Comparison of ENCODE assay signal across 19 cellular contexts in the genomic region with DNA sequence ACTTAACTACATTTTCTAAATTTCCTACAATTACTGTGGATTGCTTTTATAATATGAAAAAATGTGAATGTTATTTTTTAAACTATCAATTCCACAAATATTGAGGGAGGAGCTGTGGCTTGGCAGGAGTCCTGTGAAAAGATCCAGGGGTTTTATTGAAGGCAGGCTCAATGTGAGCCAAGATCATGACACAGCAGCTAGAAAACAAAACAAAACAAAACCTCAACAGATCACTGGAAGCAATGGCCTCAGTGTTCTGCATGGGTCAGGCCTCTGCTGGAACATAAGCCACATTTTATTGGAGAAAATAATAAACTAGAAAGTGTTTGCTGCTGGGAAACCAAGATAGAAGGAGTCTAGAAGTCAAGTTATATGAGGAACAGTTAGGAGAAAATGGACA. TPM values are rescaled to one million over a fixed set of nuclear protein-coding genes. Genes with fewer than 3 reads are reported as not detected.
DNase-seq lines count a peak whose midpoint lies in the region; ATAC-seq, FAIRE-seq and TF ChIP-seq lines count a peak whose summit lies in the region.
"Had no signal": no experiment of that assay in that cellular context is flagged by ENCODE, and none has a peak within 500 bp of the region (broad histone marks: within the 10 kb centered on the region; RNA-seq: fewer than 3 reads in every experiment).

No MANE protein-coding gene starts in this region.

- TF ChIP-seq POLR2A in HepG2 (IDR thresholded peaks at IDR 0.05; ENCODE audit: insufficient read depth in 1 of 2, low read depth in 2 of 2, low read length in 2 of 2) (no peak), GM18505 (IDR thresholded peaks at IDR 0.05; ENCODE audit: borderline replicate concordance, extremely low read depth, insufficient read depth, insufficient read length) (no peak)

- no peak overlapping the region for H3K4me3 ChIP-seq in liver (ENCODE audit: low read depth in 1 of 3, low read length in 3 of 3)
- no peak overlapping the region for H3K4me3 ChIP-seq in HepG2 (replicated peaks in 1 of 3; ENCODE audit: insufficient read depth in 1 of 3, low read depth in 2 of 3, low read length in 3 of 3)
- no peak overlapping the region for H3K4me3 ChIP-seq in pancreas
- H3K4me3 ChIP-seq: spleen had no signal

- intact Hi-C loops in HepG2 (cut with micrococcal nuclease; ENCODE audit: unreplicated experiment) (no loop called here), Right ventricle myocardium superior (cut with DNase I) (no loop called here), pancreas (cut with DNase I) (no loop called here)

- no peak overlapping the region for H2AFZ ChIP-seq in HepG2 (ENCODE audit: low read length)

- H3K27ac ChIP-seq in liver (ENCODE audit: low read depth in 1 of 2, low read length in 2 of 2) (peak overlapping the region in 1 of 2 donors; percentile 42), HepG2 (ENCODE audit: extremely low read length, insufficient read depth, low read length) (no peak overlapping the region), pancreas (peak overlapping the region in 2 of 4 donors; percentile 3 to 43)

- DNase-seq in HepG2 (ENCODE audit: low spot score), result no peak
- no peak for DNase-seq in Right ventricle myocardium superior
- DNase-seq in pancreas, result peak in 1 of 6 donors; percentile 28
- DNase-seq: activated CD4-positive, CD25-positive, alpha-beta regulatory T cell; effector CD8-positive, alpha-beta T cell; GDM1; IMR-90; left colon; NCI-H2107; spleen; stimulated activated naive CD4-positive, alpha-beta T cell had no signal

- H3K4me2 ChIP-seq in HepG2 (ENCODE audit: low read depth, low read length), result no peak overlapping the region

- peaks cover 6 to 33% (median 30%) of the 10 kb centered on the region in 4 donors for H3K4me1 ChIP-seq in liver (ENCODE audit: control insufficient read depth in 4 of 4, insufficient read depth in 4 of 4, low read length in 3 of 4)
- H3K4me1 ChIP-seq in HepG2 (ENCODE audit: insufficient read depth, low read length), result no peaks in the 10 kb centered on the region
- peaks cover 17 to 25% (median 23%) of the 10 kb centered on the region in 3 donors for H3K4me1 ChIP-seq in pancreas
- H3K4me1 ChIP-seq: spleen had no signal

- no peaks in the 10 kb centered on the region for H4K20me1 ChIP-seq in HepG2 (ENCODE audit: insufficient read depth, low read length)

- TF ChIP-seq EP300 in HepG2 (IDR thresholded peaks at IDR 0.05; ENCODE audit: low read depth in 2 of 2, low read length in 2 of 2), result no peak
- TF ChIP-seq EP300 in HepG2 (CRISPR knock-in tag; IDR thresholded peaks at IDR 0.05; ENCODE audit: borderline replicate concordance), result no peak

- TF ChIP-seq RAD21 in liver (IDR thresholded peaks at IDR 0.05) (peak in 1 of 2 donors; percentile 35), HepG2 (CRISPR knock-in tag; IDR thresholded peaks at IDR 0.05) (no peak)

- H3K9me3 ChIP-seq in liver (ENCODE audit: control insufficient read depth in 4 of 4, low read length in 3 of 4) (no peaks in the 10 kb centered on the region), HepG2 (ENCODE audit: low read length) (no peaks in the 10 kb centered on the region), pancreas (no peaks in the 10 kb centered on the region)
- H3K9me3 ChIP-seq: spleen had no signal

- H3K27me3 ChIP-seq in liver (ENCODE audit: control insufficient read depth in 4 of 4, insufficient read depth in 4 of 4, low read length in 3 of 4), result no peaks in the 10 kb centered on the region
- H3K27me3 ChIP-seq in HepG2 (ENCODE audit: control insufficient read depth in 1 of 2, insufficient read depth in 2 of 2, low read length in 2 of 2), result no peaks in the 10 kb centered on the region
- H3K27me3 ChIP-seq in pancreas, result no peaks in the 10 kb centered on the region
- H3K27me3 ChIP-seq: spleen had no signal

- no peak for TF ChIP-seq CTCF in liver (IDR thresholded peaks at IDR 0.05; ENCODE audit: low read depth, low read length, missing input control)
- no peak for TF ChIP-seq CTCF in HepG2 (CRISPR knock-in tag; IDR thresholded peaks at IDR 0.05)
- TF ChIP-seq CTCF in pancreas (IDR thresholded peaks at IDR 0.05), result no peak

- CTCF ChIA-PET in HepG2 (lab: Yijun Ruan, JAX; ENCODE audit: low intra/inter-chr PET ratio, low total read pairs), result no interaction called here

- H3K9ac ChIP-seq in liver (ENCODE audit: low read depth in 1 of 2, low read length in 2 of 2) (no peak overlapping the region), HepG2 (ENCODE audit: insufficient read depth, low read depth, low read length) (no peak overlapping the region)

- FAIRE-seq in HepG2 (lab: Jason Lieb, UNC), result no peak
- FAIRE-seq in pancreas (lab: Jason Lieb, UNC), result no peak
- FAIRE-seq: GM19239 had no signal

- no peaks in the 10 kb centered on the region for H3K36me3 ChIP-seq in liver (ENCODE audit: control insufficient read depth in 4 of 4, insufficient read depth in 3 of 4, low read depth in 1 of 4, low read length in 3 of 4)
- no peaks in the 10 kb centered on the region for H3K36me3 ChIP-seq in HepG2 (replicated peaks in 1 of 2; ENCODE audit: control insufficient read depth in 1 of 2, insufficient read depth in 2 of 2, low read length in 2 of 2)
- no peaks in the 10 kb centered on the region for H3K36me3 ChIP-seq in pancreas
- H3K36me3 ChIP-seq: spleen had no signal

- ATAC-seq in HepG2 (no peak), Right ventricle myocardium superior (ENCODE audit: poor library complexity) (peak; percentile 41), pancreas (peak in 3 of 4 donors; percentile 49 to 64 (median 63)), HG03460 (IDR thresholded peaks at IDR 0.05; ENCODE audit: unreplicated experiment) (no peak), HG03432 (IDR thresholded peaks at IDR 0.05; ENCODE audit: unreplicated experiment) (no peak), HG02870 (IDR thresholded peaks at IDR 0.05; ENCODE audit: unreplicated experiment) (no peak), GM18505 (IDR thresholded peaks at IDR 0.05; ENCODE audit: unreplicated experiment) (no peak)
- ATAC-seq: activated T-helper 17 cell treated with anti-CD3 and anti-CD28 coated beads, Interleukin-2, amount 50 U/mL, for 72 hours; left colon had no signal

- H3K79me2 ChIP-seq in HepG2 (ENCODE audit: insufficient read depth, low read length), result no peaks in the 10 kb centered on the region

- no TSS peak for BruUV-seq in HepG2 (replicated peaks; lab: Mats Ljungman, UMichigan)

- in situ Hi-C loops in HepG2 (cut with HindIII; ENCODE audit: extremely low pct_ligation_motif_present, low pct_unique_long_range_greater_than_20kb), result no loop called here

- POLR2A ChIA-PET in HepG2 (lab: Yijun Ruan, JAX), result no interaction called here

TF ChIP-seq in liver, 16 proteins besides CTCF, POLR2A, EP300 and RAD21 (continues in another document):
- TF ChIP-seq JUND (IDR thresholded peaks at IDR 0.05) (peak in 1 of 2 donors; percentile 8), YY1 (IDR thresholded peaks at IDR 0.05) (peak; percentile 47), HNF4A (conservative IDR thresholded peaks at IDR 0.05) (no peak), RXRA (IDR thresholded peaks at IDR 0.05) (peak; percentile 25 to 59)

TF ChIP-seq in HepG2, 621 proteins besides CTCF, POLR2A, EP300 and RAD21:
- no peak for TF ChIP-seq IKZF4 (CRISPR knock-in tag; IDR thresholded peaks at IDR 0.05; ENCODE audit: borderline replicate concordance, low read depth, not compliant biosample characterization)
- TF ChIP-seq, protein P1, sequence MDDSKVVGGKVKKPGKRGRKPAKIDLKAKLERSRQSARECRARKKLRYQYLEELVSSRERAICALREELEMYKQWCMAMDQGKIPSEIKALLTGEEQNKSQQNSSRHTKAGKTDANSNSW (CRISPR knock-in tag; IDR thresholded peaks at IDR 0.05; ENCODE audit: borderline replicate concordance), result no peak

RNA-seq across cellular contexts. Expression of a gene that starts 19.4 kb away (rescaled TPM):
- total RNA-seq in liver (1 to 10 TPM in 1 of 2 donors, under 1 TPM in 1; 0.19 to 8.2 TPM), HepG2 (2016; rRNA removed; fragmentation: Illumina TruSeq; extraction: Trizol) (not detected in 2 replicates), Right ventricle myocardium superior (258 TPM), pancreas (1 to 10 TPM; 1.7 to 7.4 (median 3.3) TPM)
- polyA plus RNA-seq in liver (1 to 10 TPM; 2.1 to 2.8 TPM), HepG2 (2011; rRNA removed) (not detected in 2 replicates), pancreas (10 to 100 TPM in 1 of 2 donors, 1 to 10 TPM in 1; 2.9 to 19.0 TPM)
- not detected in 2 replicates for total RNA-seq in HepG2 (2016; cell fraction: cytosol; rRNA removed; fragmentation: Illumina TruSeq; extraction: Trizol; ENCODE audit: low read depth)
- total RNA-seq in HepG2 (2016; cell fraction: insoluble cytoplasmic fraction; rRNA removed; fragmentation: Illumina TruSeq; extraction: Trizol), result not detected in 2 replicates
- not detected in 2 replicates for total RNA-seq in HepG2 (2016; cell fraction: membrane; rRNA removed; fragmentation: Illumina TruSeq; extraction: Trizol)
- total RNA-seq in HepG2 (2016; cell fraction: nucleus; rRNA removed; fragmentation: Illumina TruSeq; extraction: Trizol), result not detected in 2 replicates
- not detected in 2 replicates for polyA plus RNA-seq in HepG2 (2011; cell fraction: cytosol; rRNA removed)
- polyA plus RNA-seq in HepG2 (2011; cell fraction: nucleus; rRNA removed), result not detected in 2 replicates
- not detected in 2 replicates for polyA plus RNA-seq in HepG2 (2012)
- not detected in 2 replicates for polyA plus RNA-seq in HepG2 (2016; cell fraction: cytosol; fragmentation: Illumina TruSeq; extraction: Trizol; ENCODE audit: low read depth)
- not detected in 2 replicates for polyA plus RNA-seq in HepG2 (2016; cell fraction: insoluble cytoplasmic fraction; fragmentation: Illumina TruSeq; extraction: Trizol; ENCODE audit: low read depth)
- not detected in 2 replicates for polyA plus RNA-seq in HepG2 (2016; cell fraction: membrane; fragmentation: Illumina TruSeq; extraction: Trizol; ENCODE audit: low read depth)
- polyA plus RNA-seq in HepG2 (2016; cell fraction: nucleus; fragmentation: Illumina TruSeq; extraction: Trizol; ENCODE audit: insufficient read depth, low read depth), result not detected in 2 replicates
- polyA minus RNA-seq in HepG2 (2011; rRNA and poly(A)+ RNA removed; ENCODE audit: low replicate concordance), result not detected in 2 replicates
- not detected in 2 replicates for polyA minus RNA-seq in HepG2 (2011; cell fraction: cytosol; rRNA and poly(A)+ RNA removed)
- not detected in 2 replicates for polyA minus RNA-seq in HepG2 (2011; cell fraction: nucleus; rRNA and poly(A)+ RNA removed)
- total RNA-seq: A172 had no signal

Comparison
In these comparisons a context has a peak if more than half of its experiments do, and no peak if none do; other contexts are left out.
1. ATAC-seq: peak in Right ventricle myocardium superior (single experiment) and pancreas (3 of 4); none in HepG2 (single experiment), HG03460 (single experiment), HG03432 (single experiment), HG02870 (single experiment) and GM18505 (single experiment).
2. RNA of a gene that starts 19.4 kb away (total RNA-seq): 258 TPM in Right ventricle myocardium superior (single experiment); 0.19 to 8.2 TPM in liver, 1.7 to 7.4 TPM in pancreas and not detected in HepG2; every median in the first group is over 10 times any median in the second.